9 cellular contexts compared by ENCODE assay signal in the genomic region with DNA sequence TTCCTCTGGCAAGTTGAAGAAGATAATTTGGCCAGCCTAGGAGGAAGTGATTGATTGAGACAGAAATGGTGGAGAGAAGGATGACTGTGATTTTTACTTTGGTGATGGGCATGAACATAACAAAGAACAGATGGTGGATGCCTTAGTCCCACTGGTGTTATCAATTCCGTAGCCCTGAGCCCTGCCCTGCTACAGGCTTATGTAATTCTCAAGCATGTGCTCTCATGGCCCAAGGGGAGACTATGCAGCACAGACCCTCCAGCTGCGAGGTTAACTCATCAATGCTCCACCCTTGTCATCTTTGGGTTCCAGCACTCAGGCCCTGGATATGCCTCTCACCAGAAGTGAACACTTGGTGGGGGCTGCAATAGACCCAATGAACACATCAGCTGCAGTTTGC.
DNase-seq lines count a peak whose midpoint lies in the region; ATAC-seq and TF ChIP-seq lines count a peak whose summit lies in the region.
"Had no signal": no experiment of that assay in that cellular context is flagged by ENCODE, and none has a peak within 500 bp of the region (broad histone marks: within the 10 kb centered on the region; RNA-seq: fewer than 3 reads in every experiment).

No MANE protein-coding gene starts in this region.

- in situ Hi-C loops in ACHN (cut with HindIII; ENCODE audit: low pct_ligation_motif_present, low pct_unique_long_range_greater_than_20kb, low sequenced_read_pairs): no loop called here

- ATAC-seq in GM23338 (no peak), left lung (no peak)
- no peak for ATAC-seq in naive thymus-derived CD4-positive, alpha-beta T cell
- ATAC-seq in activated CD4-positive, CD25-positive, alpha-beta regulatory T cell treated with anti-CD3 and anti-CD28 coated beads, Interleukin-2, amount 50 U/mL, for 24 hours: no peak

- H3K79me2 ChIP-seq in GM23338 (replicated peaks; ENCODE audit: insufficient read depth): no peaks in the 10 kb centered on the region

- H3K27ac ChIP-seq in BLaER1 treated with 17β-estradiol and CSF1 and Interleukin-3, amounts not matched to agents 10 nM and 100 nM: peak overlapping the region; percentile 69 to 98 (median 95)
- no peak overlapping the region for H3K27ac ChIP-seq in GM23338 (ENCODE audit: low read depth)
- peak overlapping the region; percentile 62 for H3K27ac ChIP-seq in naive thymus-derived CD4-positive, alpha-beta T cell (ENCODE audit: low read depth, low read length)
- peak overlapping the region in 1 of 2 donors; percentile 82 for H3K27ac ChIP-seq in left lung
- H3K27ac ChIP-seq: thoracic aorta had no signal

- CTCF ChIA-PET in naive thymus-derived CD4-positive, alpha-beta T cell (lab: Charles Lee): interaction anchor here (1.2 to 1.9 kb wide), 7 partner anchors 12 to 239 kb away, joined by 3 to 13 read pairs (median 5); a partner anchor contains a TSS

- no peaks in the 10 kb centered on the region for H3K9me2 ChIP-seq in GM23338 (ENCODE audit: insufficient read depth)

- H3K9me3 ChIP-seq in BLaER1 treated with 17β-estradiol and CSF1 and Interleukin-3, amounts not matched to agents 10 nM and 100 nM (replicated peaks in 1 of 11): peaks cover 0 to 31% (median 15%) of the 10 kb centered on the region in 11 experiments; a peak in 16 of 22 replicates
- no peaks in the 10 kb centered on the region for H3K9me3 ChIP-seq in naive thymus-derived CD4-positive, alpha-beta T cell (ENCODE audit: control insufficient read depth in 2 of 3, low read length in 3 of 3)
- H3K9me3 ChIP-seq in left lung: no peaks in the 10 kb centered on the region
- H3K9me3 ChIP-seq: thoracic aorta had no signal

- no peak overlapping the region for H3K4me3 Mint-ChIP-seq in GM23338
- H3K4me3 Mint-ChIP-seq in activated naive CD8-positive, alpha-beta T cell treated with anti-CD3 and anti-CD28 coated beads for 36 hours: peak overlapping the region; percentile 77
- H3K4me3 Mint-ChIP-seq in naive thymus-derived CD4-positive, alpha-beta T cell: peak overlapping the region; percentile 73 to 87 (median 83)

- H3K27me3 Mint-ChIP-seq in GM23338 (ENCODE audit: insufficient read depth, low read depth, poor library complexity): peaks cover 9% of the 10 kb centered on the region
- H3K27me3 Mint-ChIP-seq in activated naive CD8-positive, alpha-beta T cell treated with anti-CD3 and anti-CD28 coated beads for 36 hours: no peaks in the 10 kb centered on the region
- H3K27me3 Mint-ChIP-seq in naive thymus-derived CD4-positive, alpha-beta T cell: no peaks in the 10 kb centered on the region

- H3K9me3 Mint-ChIP-seq in GM23338: no peaks in the 10 kb centered on the region; the same call in 2 of the 3 replicates
- H3K9me3 Mint-ChIP-seq in activated naive CD8-positive, alpha-beta T cell treated with anti-CD3 and anti-CD28 coated beads for 36 hours: peaks cover 1% of the 10 kb centered on the region
- peaks cover 0 to 2% (median 0%) of the 10 kb centered on the region in 11 donors for H3K9me3 Mint-ChIP-seq in naive thymus-derived CD4-positive, alpha-beta T cell

- H3K4me3 ChIP-seq in BLaER1 treated with 17β-estradiol and CSF1 and Interleukin-3, amounts not matched to agents 10 nM and 100 nM: peak overlapping the region in 8 of 10 experiments; percentile 0 to 45 (median 20); a peak in 11 of 20 replicates
- H3K4me3 ChIP-seq in GM23338 (no peak overlapping the region), left lung (no peak overlapping the region)
- peak overlapping the region; percentile 48 for H3K4me3 ChIP-seq in naive thymus-derived CD4-positive, alpha-beta T cell (ENCODE audit: low read length)
- H3K4me3 ChIP-seq: thoracic aorta had no signal

- peaks cover 92 to 97% (median 95%) of the 10 kb centered on the region in 10 experiments for H3K4me1 ChIP-seq in BLaER1 treated with 17β-estradiol and CSF1 and Interleukin-3, amounts not matched to agents 10 nM and 100 nM
- H3K4me1 ChIP-seq in GM23338 (ENCODE audit: insufficient read depth) (peaks cover 9% of the 10 kb centered on the region), left lung (peaks cover 16 to 88% of the 10 kb centered on the region in 2 donors)
- peaks cover 40 to 79% of the 10 kb centered on the region in 2 donors for H3K4me1 ChIP-seq in naive thymus-derived CD4-positive, alpha-beta T cell (ENCODE audit: control insufficient read depth in 2 of 2, insufficient read depth in 2 of 2, low read length in 2 of 2)

- H2AFZ ChIP-seq in GM23338: peak overlapping the region; percentile 90

- POLR2A ChIA-PET in naive thymus-derived CD4-positive, alpha-beta T cell (lab: Charles Lee): interaction anchor here (0.6 to 5.2 kb wide), 16 partner anchors 10 to 623 kb away, joined by 3 to 53 read pairs (median 4); a partner anchor contains a TSS

- H3K27ac Mint-ChIP-seq in GM23338: no peak overlapping the region
- H3K27ac Mint-ChIP-seq in activated naive CD8-positive, alpha-beta T cell treated with anti-CD3 and anti-CD28 coated beads for 36 hours: peak overlapping the region; percentile 92
- peak overlapping the region; percentile 88 to 97 (median 95) for H3K27ac Mint-ChIP-seq in naive thymus-derived CD4-positive, alpha-beta T cell

- TF ChIP-seq CTCF in GM23338 (conservative IDR thresholded peaks at IDR 0.05; ENCODE audit: low read depth in 2 of 2) (no peak), left lung (IDR thresholded peaks at IDR 0.05) (no peak)

- no peak for DNase-seq in GM23338 (ENCODE audit: low spot score)
- DNase-seq in activated naive CD8-positive, alpha-beta T cell treated with anti-CD3 and anti-CD28 coated beads for 36 hours: no peak
- no peak for DNase-seq in naive thymus-derived CD4-positive, alpha-beta T cell
- DNase-seq in NCI-H748 (lab: John Stamatoyannopoulos, UW; ENCODE audit: unreplicated experiment): no peak
- no peak for DNase-seq in left lung
- no peak for DNase-seq in ACHN

- H3K36me3 ChIP-seq in BLaER1 treated with 17β-estradiol and CSF1 and Interleukin-3, amounts not matched to agents 10 nM and 100 nM: peaks cover 0 to 28% (median 0%) of the 10 kb centered on the region in 11 experiments; a peak in 3 of 22 replicates
- H3K36me3 ChIP-seq in GM23338 (ENCODE audit: insufficient read depth) (no peaks in the 10 kb centered on the region), left lung (no peaks in the 10 kb centered on the region)
- H3K36me3 ChIP-seq in naive thymus-derived CD4-positive, alpha-beta T cell (ENCODE audit: control insufficient read depth in 2 of 3, insufficient read depth in 3 of 3, low read length in 3 of 3): no peaks in the 10 kb centered on the region
- H3K36me3 ChIP-seq: thoracic aorta had no signal

- H4K20me1 ChIP-seq in BLaER1 treated with 17β-estradiol and CSF1 and Interleukin-3, amounts not matched to agents 10 nM and 100 nM: no peaks in the 10 kb centered on the region
- no peaks in the 10 kb centered on the region for H4K20me1 ChIP-seq in GM23338 (replicated peaks; ENCODE audit: insufficient read depth)

- H3K36me3 Mint-ChIP-seq in GM23338 (ENCODE audit: low read depth): peaks cover 2% of the 10 kb centered on the region; the same call in 1 of the 3 replicates
- peaks cover 11% of the 10 kb centered on the region for H3K36me3 Mint-ChIP-seq in activated naive CD8-positive, alpha-beta T cell treated with anti-CD3 and anti-CD28 coated beads for 36 hours
- peaks cover 0 to 18% (median 0%) of the 10 kb centered on the region in 5 donors for H3K36me3 Mint-ChIP-seq in naive thymus-derived CD4-positive, alpha-beta T cell

- H3K4me1 Mint-ChIP-seq in GM23338: peaks cover 19% of the 10 kb centered on the region
- H3K4me1 Mint-ChIP-seq in activated naive CD8-positive, alpha-beta T cell treated with anti-CD3 and anti-CD28 coated beads for 36 hours: peaks cover 85% of the 10 kb centered on the region
- H3K4me1 Mint-ChIP-seq in naive thymus-derived CD4-positive, alpha-beta T cell: peaks cover 61 to 97% (median 90%) of the 10 kb centered on the region in 7 donors

- intact Hi-C loops in naive thymus-derived CD4-positive, alpha-beta T cell (cut with micrococcal nuclease): no loop called here
- intact Hi-C loops in left lung (cut with DNase I): no loop called here

- H3K27me3 ChIP-seq in BLaER1 treated with 17β-estradiol and CSF1 and Interleukin-3, amounts not matched to agents 10 nM and 100 nM: no peaks in the 10 kb centered on the region
- H3K27me3 ChIP-seq in GM23338 (ENCODE audit: insufficient read depth) (peaks cover 15% of the 10 kb centered on the region), left lung (no peaks in the 10 kb centered on the region)
- no peaks in the 10 kb centered on the region for H3K27me3 ChIP-seq in naive thymus-derived CD4-positive, alpha-beta T cell (ENCODE audit: control insufficient read depth in 2 of 2, insufficient read depth in 2 of 2, low read length in 2 of 2)

- H3K4me2 ChIP-seq in BLaER1 treated with 17β-estradiol and CSF1 and Interleukin-3, amounts not matched to agents 10 nM and 100 nM: peak overlapping the region; percentile 79 to 97 (median 89)
- H3K4me2 ChIP-seq in GM23338: no peak overlapping the region

- H3F3A ChIP-seq in GM23338 (replicated peaks; ENCODE audit: low read depth): 0 out of 2 replicates have a peak, but pooled peaks cover 4% of the 10 kb centered on the region

- H3K9ac ChIP-seq in BLaER1 treated with 17β-estradiol and CSF1 and Interleukin-3, amounts not matched to agents 10 nM and 100 nM: peak overlapping the region; percentile 35 to 86 (median 80); a peak in 21 of 22 replicates

TF ChIP-seq in GM23338, 12 proteins besides CTCF, POLR2A, EP300 and RAD21:
- TF ChIP-seq, protein P1, sequence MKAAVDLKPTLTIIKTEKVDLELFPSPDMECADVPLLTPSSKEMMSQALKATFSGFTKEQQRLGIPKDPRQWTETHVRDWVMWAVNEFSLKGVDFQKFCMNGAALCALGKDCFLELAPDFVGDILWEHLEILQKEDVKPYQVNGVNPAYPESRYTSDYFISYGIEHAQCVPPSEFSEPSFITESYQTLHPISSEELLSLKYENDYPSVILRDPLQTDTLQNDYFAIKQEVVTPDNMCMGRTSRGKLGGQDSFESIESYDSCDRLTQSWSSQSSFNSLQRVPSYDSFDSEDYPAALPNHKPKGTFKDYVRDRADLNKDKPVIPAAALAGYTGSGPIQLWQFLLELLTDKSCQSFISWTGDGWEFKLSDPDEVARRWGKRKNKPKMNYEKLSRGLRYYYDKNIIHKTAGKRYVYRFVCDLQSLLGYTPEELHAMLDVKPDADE (IDR thresholded peaks at IDR 0.05): no peak

Comparison
In these comparisons a context has a peak if more than half of its experiments do, and no peak if none do; other contexts are left out.
1. H3K4me3 ChIP-seq: peak in BLaER1 treated with 17β-estradiol and CSF1 and Interleukin-3, amounts not matched to agents 10 nM and 100 nM (8 of 10) and naive thymus-derived CD4-positive, alpha-beta T cell (single experiment); none in GM23338 (single experiment) and left lung (0 of 2).